19 cellular contexts compared by ENCODE assay signal in genomic region chr13:35833031-35833430, GRCh38.
DNase-seq lines count a peak whose midpoint lies in the region; ATAC-seq, FAIRE-seq and TF ChIP-seq lines count a peak whose summit lies in the region.
"Had no signal": no experiment of that assay in that cellular context is flagged by ENCODE, and none has a peak within 500 bp of the region (broad histone marks: within the 10 kb centered on the region; RNA-seq: fewer than 3 reads in every experiment).

No MANE protein-coding gene starts in this region.

- H3K4me3 ChIP-seq in H7 (ENCODE audit: insufficient read depth, low read depth, low read length): no peak overlapping the region
- no peak overlapping the region for H3K4me3 ChIP-seq in H1 (ENCODE audit: extremely low read depth in 1 of 4, insufficient read depth in 2 of 4, low read depth in 3 of 4, low read length in 4 of 4)
- H3K4me3 ChIP-seq in thoracic aorta: no peak overlapping the region
- H3K4me3 ChIP-seq in lower lobe of right lung: no peak overlapping the region
- H3K4me3 ChIP-seq: HAP-1 had no signal

- H3K56ac ChIP-seq in H1 (replicated peaks; ENCODE audit: insufficient read length, low read depth, low read length): no peak overlapping the region

- H3K4ac ChIP-seq in H1 (replicated peaks; ENCODE audit: insufficient read length, low read depth, low read length): no peak overlapping the region

- no peak overlapping the region for H2BK5ac ChIP-seq in H1 (ENCODE audit: low read depth, low read length)

- no peaks in the 10 kb centered on the region for H3K27me3 Mint-ChIP-seq in WTC11 (ENCODE audit: low read depth)
- H3K27me3 Mint-ChIP-seq: B cell; CD4-positive, alpha-beta T cell had no signal

- no peak overlapping the region for H3K4me2 ChIP-seq in H1 (ENCODE audit: insufficient read depth in 1 of 2, low read depth in 2 of 2, low read length in 2 of 2)

- H4K20me1 ChIP-seq in H1 (replicated peaks in 1 of 2; ENCODE audit: control insufficient read depth in 1 of 2, insufficient read depth in 2 of 2, low read length in 2 of 2): no peaks in the 10 kb centered on the region

- no peak for TF ChIP-seq CTCF in WTC11 (IDR thresholded peaks at IDR 0.05)
- TF ChIP-seq CTCF in H1 (IDR thresholded peaks at IDR 0.05; ENCODE audit: control extremely low read depth in 1 of 3, insufficient read depth in 1 of 3, low read depth in 1 of 3, low read length in 3 of 3): peak in 2 of 3 experiments; percentile 32 to 33; a peak in 3 of 4 replicates
- TF ChIP-seq CTCF in thoracic aorta (IDR thresholded peaks at IDR 0.05): no peak
- TF ChIP-seq CTCF in lower lobe of right lung (IDR thresholded peaks at IDR 0.05): no peak

- no peaks in the 10 kb centered on the region for H3K9me3 Mint-ChIP-seq in WTC11
- H3K9me3 Mint-ChIP-seq: CD4-positive, alpha-beta T cell had no signal

- peak in 1 of 2 experiments; percentile 7; a peak in 1 of 4 replicates for TF ChIP-seq RAD21 in H1 (IDR thresholded peaks at IDR 0.05 in 1 of 2, conservative IDR thresholded peaks at IDR 0.05 in 1 of 2; ENCODE audit: low read depth in 2 of 2, low read length in 2 of 2)

- no peak overlapping the region for H2BK120ac ChIP-seq in H1 (replicated peaks; ENCODE audit: low read depth, low read length)

- DNase-seq in H7: peak; percentile 16
- no peak for DNase-seq in WTC11 (ENCODE audit: low spot score)
- DNase-seq in H1 (ENCODE audit: low read depth in 1 of 2, low spot score in 2 of 2): no peak
- DNase-seq in thoracic aorta (ENCODE audit: low spot score): no peak
- DNase-seq in lower lobe of right lung: no peak
- no peak for DNase-seq in posterior vena cava (ENCODE audit: low spot score)
- no peak for DNase-seq in left lobe of liver (ENCODE audit: low spot score)
- DNase-seq: C1 segment of cervical spinal cord; Calu3; CD4-positive, alpha-beta T cell; DMS153; DMS79 treated with DMSO at 0.1 percent for 48 hours had no signal

- intact Hi-C loops in lower lobe of right lung (cut with DNase I): no loop called here
- intact Hi-C loops in posterior vena cava (cut with DNase I): no loop called here

- H3K27ac ChIP-seq in H1 (ENCODE audit: low read depth, low read length): no peak overlapping the region
- H3K27ac ChIP-seq in thoracic aorta: peak overlapping the region; percentile 32 to 66
- no peak overlapping the region for H3K27ac ChIP-seq in lower lobe of right lung

- H4K5ac ChIP-seq in H1 (ENCODE audit: insufficient read length, low read depth, low read length): no peak overlapping the region

- no peaks in the 10 kb centered on the region for H3K79me2 ChIP-seq in H1 (ENCODE audit: control insufficient read depth in 1 of 2, insufficient read depth in 2 of 2, low read length in 2 of 2)

- H3K27ac Mint-ChIP-seq in WTC11: no peak overlapping the region
- H3K27ac Mint-ChIP-seq: B cell; CD4-positive, alpha-beta T cell; IgD-negative memory B cell had no signal

- H4K8ac ChIP-seq in H1 (ENCODE audit: extremely low read depth, insufficient read depth, low read length): no peak overlapping the region

- H4K91ac ChIP-seq in H1 (replicated peaks; ENCODE audit: insufficient read length, low read length): no peak overlapping the region

- H3K36me3 Mint-ChIP-seq in WTC11: no peaks in the 10 kb centered on the region
- H3K36me3 Mint-ChIP-seq: IgD-negative memory B cell had no signal

- no peak overlapping the region for H3K4me3 Mint-ChIP-seq in WTC11
- H3K4me3 Mint-ChIP-seq: B cell; CD4-positive, alpha-beta T cell; IgD-negative memory B cell had no signal

- H3K4me1 ChIP-seq in H1 (replicated peaks in 1 of 4; ENCODE audit: control insufficient read depth in 3 of 4, insufficient read depth in 4 of 4, low read length in 3 of 4): no peaks in the 10 kb centered on the region; a peak in 1 of 7 replicates
- H3K4me1 ChIP-seq in thoracic aorta (ENCODE audit: control insufficient read depth in 1 of 2, low read depth in 2 of 2): peaks cover 15 to 31% of the 10 kb centered on the region in 2 donors
- H3K4me1 ChIP-seq in lower lobe of right lung: no peaks in the 10 kb centered on the region

- ATAC-seq in WTC11 (peak; percentile 76), thoracic aorta (ENCODE audit: insufficient number of reproducible peaks, low FRiP score, low read depth) (peak; percentile 13), lower lobe of right lung (no peak), left lobe of liver (no peak)

- FAIRE-seq in H1 (lab: Jason Lieb, UNC): no peak
- FAIRE-seq: A204.1, G401.6, GM12892, GM19239 had no signal

- no peak overlapping the region for H2BK15ac ChIP-seq in H1 (ENCODE audit: low read length)

- H2AFZ ChIP-seq in H1 (ENCODE audit: low read length): no peak overlapping the region

- peaks cover 10% of the 10 kb centered on the region for H3K4me1 Mint-ChIP-seq in WTC11
- H3K4me1 Mint-ChIP-seq: B cell, IgD-negative memory B cell had no signal

- H2BK20ac ChIP-seq in H1 (ENCODE audit: low read length): no peak overlapping the region

- WGBS in H1 (ENCODE audit: extremely low coverage in 1 of 2, insufficient coverage in 1 of 2, insufficient read length in 1 of 2, insufficient replicate concordance in 2 of 2, low coverage in 1 of 2, low lambda C conversion rate in 2 of 2, missing lambda C conversion rate in 1 of 2), 2 experiments: 90% methylated on average over 9 of the region's 9 CpGs; no CpG with 5 or more reads in 1 of the 2 experiments

- H3K23me2 ChIP-seq in H1 (ENCODE audit: low read depth, low read length): no peaks in the 10 kb centered on the region

- no peak overlapping the region for H2BK12ac ChIP-seq in H1 (ENCODE audit: low read depth, low read length)

- H3K9ac ChIP-seq in H1 (replicated peaks in 1 of 4; ENCODE audit: extremely low read depth in 1 of 4, low read depth in 3 of 4, low read length in 3 of 4): no peak overlapping the region

- no peak for TF ChIP-seq POLR2A in H1 (IDR thresholded peaks at IDR 0.05; ENCODE audit: control extremely low read depth in 1 of 2, low read depth in 2 of 2, low read length in 2 of 2)

- no peaks in the 10 kb centered on the region for H3K79me1 ChIP-seq in H1 (ENCODE audit: low read depth, low read length)

- H2AK5ac ChIP-seq in H1 (ENCODE audit: low read depth, low read length): no peak overlapping the region

- no peak overlapping the region for H3K18ac ChIP-seq in H1 (ENCODE audit: extremely low read depth, low read length)

- H3K27me3 ChIP-seq in H7 (ENCODE audit: control insufficient read depth, insufficient read depth, low read length) (no peaks in the 10 kb centered on the region), H1 (replicated peaks in 1 of 4; ENCODE audit: control insufficient read depth in 3 of 4, extremely low read depth in 1 of 4, insufficient read depth in 3 of 4, low read length in 3 of 4) (no peaks in the 10 kb centered on the region), thoracic aorta (replicated peaks; ENCODE audit: insufficient read depth) (no peaks in the 10 kb centered on the region), lower lobe of right lung (ENCODE audit: low read depth) (no peaks in the 10 kb centered on the region)

- H3K9me3 ChIP-seq in H1 (ENCODE audit: insufficient read depth in 2 of 2, low read depth in 1 of 2, low read length in 1 of 2) (no peaks in the 10 kb centered on the region), thoracic aorta (no peaks in the 10 kb centered on the region), lower lobe of right lung (no peaks in the 10 kb centered on the region)
- H3K9me3 ChIP-seq: HAP-1 had no signal

- no peak overlapping the region for H3K23ac ChIP-seq in H1 (ENCODE audit: insufficient read length)

- H3K14ac ChIP-seq in H1 (ENCODE audit: insufficient read length): no peak overlapping the region

- CTCF ChIA-PET in WTC11 (lab: Charles Lee): interaction anchor here (0.6 to 1.5 kb wide), 2 partner anchors 121 to 138 kb away, joined by 3 read pairs; no protein-coding TSS in a partner anchor
- CTCF ChIA-PET in H1 (lab: Charles Lee; ENCODE audit: partially characterized antibody): interaction anchor here (1.0 to 7.8 kb wide), 4 partner anchors 10 to 28 kb away, joined by 3 to 60 read pairs (median 3); no protein-coding TSS in a partner anchor

- TF ChIP-seq EP300 in H1 (IDR thresholded peaks at IDR 0.05; ENCODE audit: borderline replicate concordance in 1 of 2, low read depth in 2 of 2, low read length in 2 of 2): no peak

- POLR2A ChIA-PET in WTC11 (lab: Charles Lee): no interaction called here
- POLR2A ChIA-PET in H1 (lab: Charles Lee; ENCODE audit: partially characterized antibody): no interaction called here

- H3K36me3 ChIP-seq in H7 (replicated peaks; ENCODE audit: control insufficient read depth, insufficient read depth, low read length) (no peaks in the 10 kb centered on the region), H1 (ENCODE audit: control insufficient read depth in 2 of 4, insufficient read depth in 4 of 4, low read length in 3 of 4) (peaks cover 0 to 10% (median 2%) of the 10 kb centered on the region in 4 experiments; a peak in 5 of 8 replicates), thoracic aorta (no peaks in the 10 kb centered on the region), lower lobe of right lung (no peaks in the 10 kb centered on the region)
- H3K36me3 ChIP-seq: HAP-1 had no signal

TF ChIP-seq in WTC11, 78 proteins besides CTCF, POLR2A, EP300 and RAD21:
- TF ChIP-seq ZNF232 (CRISPR knock-in tag; IDR thresholded peaks at IDR 0.05) (no peak), NFE2L1 (CRISPR knock-in tag; IDR thresholded peaks at IDR 0.05) (no peak), CREB1 (CRISPR knock-in tag; IDR thresholded peaks at IDR 0.05) (no peak), IRF2 (CRISPR knock-in tag; IDR thresholded peaks at IDR 0.05; ENCODE audit: borderline replicate concordance, low read depth) (no peak)

TF ChIP-seq in H1, 55 proteins besides CTCF, POLR2A, EP300 and RAD21:
- TF ChIP-seq JUND (IDR thresholded peaks at IDR 0.05; ENCODE audit: low read length) (no peak), FOSL1 (IDR thresholded peaks at IDR 0.05; ENCODE audit: insufficient read depth, low read depth, low read length) (no peak), POLR2AphosphoS5 (IDR thresholded peaks at IDR 0.05; ENCODE audit: low read depth, low read length) (no peak), SAP30 (IDR thresholded peaks at IDR 0.05; ENCODE audit: insufficient read depth, insufficient replicate concordance, low read length) (no peak), EGR1 (IDR thresholded peaks at IDR 0.05; ENCODE audit: borderline replicate concordance, low read depth, low read length) (no peak), RBBP5 (IDR thresholded peaks at IDR 0.05; ENCODE audit: borderline replicate concordance, low read depth, low read length) (no peak)

Comparison
In these comparisons a context has a peak if more than half of its experiments do, and no peak if none do; other contexts are left out.
1. ATAC-seq: peak in WTC11 (single experiment) and thoracic aorta (single experiment); none in lower lobe of right lung (0 of 2) and left lobe of liver (single experiment).
2. CTCF ChIP-seq: peak in H1 (2 of 3); none in WTC11 (single experiment), thoracic aorta (single experiment) and lower lobe of right lung (single experiment).
3. H3K27ac ChIP-seq: peak in thoracic aorta (2 of 2); none in H1 (single experiment) and lower lobe of right lung (single experiment).